1 cellular context compared by ENCODE assay signal in the genomic region with DNA sequence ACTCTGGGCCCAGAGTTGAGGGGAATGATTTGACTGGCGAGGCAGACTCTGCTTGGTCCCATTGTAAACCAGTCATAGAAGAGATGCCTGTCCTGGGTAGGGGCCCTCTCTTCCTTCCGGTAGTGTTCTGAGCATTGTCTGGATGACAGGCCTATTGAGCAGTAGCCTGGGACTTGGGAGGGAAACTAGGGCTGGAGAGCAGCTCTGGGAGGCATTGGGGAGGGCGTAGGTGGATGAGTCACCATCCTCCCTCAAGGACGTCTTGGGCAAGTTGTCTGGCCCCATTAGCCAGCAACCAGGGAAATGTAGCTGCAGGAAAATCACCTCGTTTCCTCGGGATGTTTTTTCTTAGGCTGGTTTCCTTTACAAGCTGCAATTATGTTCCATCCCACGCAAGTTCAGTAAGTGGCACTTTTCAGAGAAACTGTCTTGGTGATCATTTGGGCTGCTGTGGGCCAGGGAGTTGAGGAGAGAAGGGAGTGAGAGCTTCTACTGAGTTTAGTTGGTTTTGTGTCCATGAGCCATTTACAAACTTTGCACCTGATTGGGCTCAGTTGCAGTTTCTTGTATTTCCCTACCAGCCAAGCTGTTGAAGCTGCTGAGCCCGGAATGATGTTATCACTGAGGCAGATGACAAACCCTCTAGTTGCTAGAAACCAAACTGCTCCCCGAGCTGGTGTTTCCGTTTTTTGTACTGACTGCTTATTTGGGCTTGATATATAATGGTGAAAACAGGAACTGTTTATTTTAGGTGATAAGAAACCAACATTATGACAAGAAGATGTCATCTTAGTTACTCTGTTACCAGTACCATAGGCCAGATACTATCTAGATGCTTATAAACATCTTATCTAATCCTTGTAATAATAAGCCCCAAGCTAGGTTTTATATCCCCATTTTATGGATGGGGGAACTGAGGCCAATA.
TF ChIP-seq lines count a peak whose summit lies in the region.

No MANE protein-coding gene starts in this region.

TF ChIP-seq in K562, 482 proteins besides CTCF, POLR2A, EP300 and RAD21 (continued from another document):
- TF ChIP-seq, protein P1, sequence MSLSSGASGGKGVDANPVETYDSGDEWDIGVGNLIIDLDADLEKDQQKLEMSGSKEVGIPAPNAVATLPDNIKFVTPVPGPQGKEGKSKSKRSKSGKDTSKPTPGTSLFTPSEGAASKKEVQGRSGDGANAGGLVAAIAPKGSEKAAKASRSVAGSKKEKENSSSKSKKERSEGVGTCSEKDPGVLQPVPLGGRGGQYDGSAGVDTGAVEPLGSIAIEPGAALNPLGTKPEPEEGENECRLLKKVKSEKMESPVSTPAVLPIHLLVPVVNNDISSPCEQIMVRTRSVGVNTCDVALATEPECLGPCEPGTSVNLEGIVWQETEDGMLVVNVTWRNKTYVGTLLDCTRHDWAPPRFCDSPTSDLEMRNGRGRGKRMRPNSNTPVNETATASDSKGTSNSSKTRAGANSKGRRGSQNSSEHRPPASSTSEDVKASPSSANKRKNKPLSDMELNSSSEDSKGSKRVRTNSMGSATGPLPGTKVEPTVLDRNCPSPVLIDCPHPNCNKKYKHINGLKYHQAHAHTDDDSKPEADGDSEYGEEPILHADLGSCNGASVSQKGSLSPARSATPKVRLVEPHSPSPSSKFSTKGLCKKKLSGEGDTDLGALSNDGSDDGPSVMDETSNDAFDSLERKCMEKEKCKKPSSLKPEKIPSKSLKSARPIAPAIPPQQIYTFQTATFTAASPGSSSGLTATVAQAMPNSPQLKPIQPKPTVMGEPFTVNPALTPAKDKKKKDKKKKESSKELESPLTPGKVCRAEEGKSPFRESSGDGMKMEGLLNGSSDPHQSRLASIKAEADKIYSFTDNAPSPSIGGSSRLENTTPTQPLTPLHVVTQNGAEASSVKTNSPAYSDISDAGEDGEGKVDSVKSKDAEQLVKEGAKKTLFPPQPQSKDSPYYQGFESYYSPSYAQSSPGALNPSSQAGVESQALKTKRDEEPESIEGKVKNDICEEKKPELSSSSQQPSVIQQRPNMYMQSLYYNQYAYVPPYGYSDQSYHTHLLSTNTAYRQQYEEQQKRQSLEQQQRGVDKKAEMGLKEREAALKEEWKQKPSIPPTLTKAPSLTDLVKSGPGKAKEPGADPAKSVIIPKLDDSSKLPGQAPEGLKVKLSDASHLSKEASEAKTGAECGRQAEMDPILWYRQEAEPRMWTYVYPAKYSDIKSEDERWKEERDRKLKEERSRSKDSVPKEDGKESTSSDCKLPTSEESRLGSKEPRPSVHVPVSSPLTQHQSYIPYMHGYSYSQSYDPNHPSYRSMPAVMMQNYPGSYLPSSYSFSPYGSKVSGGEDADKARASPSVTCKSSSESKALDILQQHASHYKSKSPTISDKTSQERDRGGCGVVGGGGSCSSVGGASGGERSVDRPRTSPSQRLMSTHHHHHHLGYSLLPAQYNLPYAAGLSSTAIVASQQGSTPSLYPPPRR (CRISPR knock-in tag; IDR thresholded peaks at IDR 0.05; ENCODE audit: borderline replicate concordance): no peak
- no peak for TF ChIP-seq YY1 (IDR thresholded peaks at IDR 0.05; ENCODE audit: borderline replicate concordance in 1 of 3, control insufficient read depth in 1 of 3, extremely low read depth in 1 of 3, insufficient read depth in 3 of 3, insufficient read length in 1 of 3, insufficient replicate concordance in 2 of 3, low read depth in 1 of 3, low read length in 2 of 3)
